In the genomic region with DNA sequence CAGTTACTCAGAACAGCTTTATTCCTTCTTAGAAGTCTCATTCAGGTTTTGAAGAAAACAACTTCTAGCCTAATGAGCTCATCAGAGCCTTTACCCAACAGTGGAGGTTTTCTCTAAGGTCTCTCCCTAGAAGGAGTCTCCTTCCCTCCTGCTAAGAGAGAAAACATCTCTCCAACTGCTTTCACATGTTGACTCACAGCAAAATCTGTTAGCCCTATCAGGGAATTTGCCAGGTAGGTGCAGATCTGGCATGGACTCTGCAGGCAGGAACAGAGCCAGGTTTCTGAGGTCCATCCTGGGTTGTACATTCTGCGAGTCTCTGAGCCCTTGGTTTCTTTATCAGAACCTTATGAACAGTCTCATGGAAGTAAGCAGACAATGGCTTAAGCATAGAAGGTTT, we compare ENCODE assay signal across 29 cellular contexts.
DNase-seq lines count a peak whose midpoint lies in the region; ATAC-seq, FAIRE-seq and TF ChIP-seq lines count a peak whose summit lies in the region.
"Had no signal": no experiment of that assay in that cellular context is flagged by ENCODE, and none has a peak within 500 bp of the region (broad histone marks: within the 10 kb centered on the region; RNA-seq: fewer than 3 reads in every experiment).

No MANE protein-coding gene starts in this region.

- H3K79me2 ChIP-seq in mammary epithelial cell (ENCODE audit: insufficient read depth, low read length) (no peaks in the 10 kb centered on the region), astrocyte (ENCODE audit: insufficient read depth, low read length) (peaks cover 82% of the 10 kb centered on the region)

- POLR2A ChIA-PET in MCF 10A (lab: Yijun Ruan, JAX) (no interaction called here), WTC11 (lab: Charles Lee) (no interaction called here)

- H3K4me2 ChIP-seq in mammary epithelial cell (ENCODE audit: insufficient read depth, low read depth, low read length) (no peak overlapping the region), astrocyte (ENCODE audit: low read length) (peak overlapping the region; percentile 10)

- CTCF ChIA-PET in mammary epithelial cell (lab: Charles Lee; ENCODE audit: low non-redundant PET) = no interaction called here
- CTCF ChIA-PET in MCF 10A (lab: Yijun Ruan, JAX) = no interaction called here
- CTCF ChIA-PET in WTC11 (lab: Charles Lee) = interaction anchor here (0.7 kb wide), 1 partner anchor 9 kb away, joined by 5 read pairs; no protein-coding TSS in a partner anchor

- DNase-seq in mammary epithelial cell (peak; percentile 26), MCF 10A (ENCODE audit: unreplicated experiment) (no peak), astrocyte (ENCODE audit: low read depth) (peak; percentile 17), choroid plexus epithelial cell (ENCODE audit: low read depth) (peak; percentile 56), Right ventricle myocardium superior (no peak), WTC11 (ENCODE audit: low spot score) (no peak), HCEC 1CT (no peak)
- DNase-seq in effector memory CD4-positive, alpha-beta T cell = no peak
- DNase-seq: 8988T; ACHN; BE2C; CD8-positive, alpha-beta memory T cell; DMS 273 treated with DMSO at 0.1 percent for 48 hours; DMS79; EL; GF-D8; GOT3; NCI-H1092; NCI-H1436; NCI-H187; NCI-H2081 treated with DMSO at 0.1 percent for 48 hours; NCI-H2171; NCI-H345; NCI-H774 had no signal

- H4K20me1 ChIP-seq in mammary epithelial cell (ENCODE audit: insufficient read depth, low read length) = no peaks in the 10 kb centered on the region
- H4K20me1 ChIP-seq in astrocyte (ENCODE audit: insufficient read depth, low read length) = peaks cover 61% of the 10 kb centered on the region

- WGBS in mammary epithelial cell (ENCODE audit: low coverage, missing lambda C conversion rate) = 6% methylated on average over 1 of the region's 1 CpG

- H3K4me3 ChIP-seq in mammary epithelial cell (replicated peaks in 1 of 3; ENCODE audit: insufficient read depth in 1 of 3, low read depth in 2 of 3, low read length in 3 of 3) (no peak overlapping the region), astrocyte (ENCODE audit: insufficient read depth, low read depth, low read length) (no peak overlapping the region), choroid plexus epithelial cell (ENCODE audit: low read depth, low read length) (no peak overlapping the region)
- H3K4me3 ChIP-seq in effector memory CD4-positive, alpha-beta T cell (ENCODE audit: insufficient read depth, low read depth, low read length, poor library complexity, severe bottlenecking) = no peak overlapping the region
- H3K4me3 ChIP-seq: HAP-1 had no signal

- dilution Hi-C loops in mammary epithelial cell (cut with HindIII; ENCODE audit: low sequenced_read_pairs) = no loop called here

- H3K27ac ChIP-seq in mammary epithelial cell (ENCODE audit: insufficient read depth, low read depth, low read length) (no peak overlapping the region), astrocyte (ENCODE audit: low read depth, low read length) (no peak overlapping the region)
- H3K27ac ChIP-seq in effector memory CD4-positive, alpha-beta T cell (ENCODE audit: insufficient read depth, low read length, poor library complexity, severe bottlenecking) = no peak overlapping the region

- no peaks in the 10 kb centered on the region for H3K9me3 Mint-ChIP-seq in MCF 10A (ENCODE audit: unreplicated experiment)
- H3K9me3 Mint-ChIP-seq in astrocyte (ENCODE audit: unreplicated experiment) = peaks cover 6% of the 10 kb centered on the region
- peaks cover 13% of the 10 kb centered on the region for H3K9me3 Mint-ChIP-seq in WTC11
- H3K9me3 Mint-ChIP-seq: IgD-negative memory B cell had no signal

- H3K27me3 ChIP-seq in mammary epithelial cell (ENCODE audit: insufficient read depth, low read length) = no peaks in the 10 kb centered on the region
- H3K27me3 ChIP-seq in astrocyte (ENCODE audit: insufficient read depth, low read length) = no peaks in the 10 kb centered on the region
- no peaks in the 10 kb centered on the region for H3K27me3 ChIP-seq in effector memory CD4-positive, alpha-beta T cell (replicated peaks; ENCODE audit: control insufficient read depth, insufficient read depth, low read length, poor library complexity, severe bottlenecking)
- H3K27me3 ChIP-seq: BE2C had no signal

- H2AFZ ChIP-seq in mammary epithelial cell (ENCODE audit: low read depth, low read length) (no peak overlapping the region), astrocyte (ENCODE audit: low read depth, low read length) (no peak overlapping the region)

- ATAC-seq in Right ventricle myocardium superior (ENCODE audit: poor library complexity) (no peak), WTC11 (no peak)
- ATAC-seq: Panc1 had no signal

- TF ChIP-seq CTCF in mammary epithelial cell (conservative IDR thresholded peaks at IDR 0.05 in 1 of 2, IDR thresholded peaks at IDR 0.05 in 1 of 2; ENCODE audit: extremely low read depth in 1 of 2, insufficient read depth in 1 of 2, low read depth in 1 of 2, low read length in 2 of 2) (no peak), MCF 10A (IDR thresholded peaks at IDR 0.05; ENCODE audit: unreplicated experiment) (no peak), astrocyte (IDR thresholded peaks at IDR 0.05; ENCODE audit: insufficient read depth, low read depth, low read length) (no peak), choroid plexus epithelial cell (conservative IDR thresholded peaks at IDR 0.05; ENCODE audit: low read depth, low read length) (no peak), WTC11 (IDR thresholded peaks at IDR 0.05) (no peak)

- H3K4me1 ChIP-seq in mammary epithelial cell (ENCODE audit: insufficient read depth, low read length) = no peaks in the 10 kb centered on the region
- peaks cover 19% of the 10 kb centered on the region for H3K4me1 ChIP-seq in astrocyte (ENCODE audit: insufficient read depth, low read length)
- H3K4me1 ChIP-seq in effector memory CD4-positive, alpha-beta T cell (ENCODE audit: control insufficient read depth, insufficient read depth, low read length, poor library complexity, severe bottlenecking) = no peaks in the 10 kb centered on the region
- H3K4me1 ChIP-seq: BE2C, HAP-1 had no signal

- no peaks in the 10 kb centered on the region for H3K36me3 Mint-ChIP-seq in MCF 10A (ENCODE audit: insufficient read depth, unreplicated experiment)
- peaks cover 1% of the 10 kb centered on the region for H3K36me3 Mint-ChIP-seq in astrocyte (ENCODE audit: low read depth, unreplicated experiment)
- H3K36me3 Mint-ChIP-seq in WTC11 = no peaks in the 10 kb centered on the region
- H3K36me3 Mint-ChIP-seq: CD14-positive monocyte; CD8-positive, alpha-beta memory T cell had no signal

- in situ Hi-C loops in mammary epithelial cell (cut with MboI; ENCODE audit: low sequenced_read_pairs in 2 of 2) = no loop called here

- BruUV-seq in mammary epithelial cell (replicated peaks; lab: Mats Ljungman, UMichigan) = no TSS peak
- BruUV-seq in MCF 10A (replicated peaks; lab: Mats Ljungman, UMichigan) = no TSS peak

- no peak overlapping the region for H3K9ac ChIP-seq in mammary epithelial cell (ENCODE audit: insufficient read depth, low read length)
- no peak overlapping the region for H3K9ac ChIP-seq in astrocyte (ENCODE audit: low read length)

- H3K9me3 ChIP-seq in mammary epithelial cell (replicated peaks; ENCODE audit: insufficient read depth, low read length) = no peaks in the 10 kb centered on the region
- H3K9me3 ChIP-seq in astrocyte (ENCODE audit: insufficient read depth, low read depth, low read length) = no peaks in the 10 kb centered on the region
- no peaks in the 10 kb centered on the region for H3K9me3 ChIP-seq in effector memory CD4-positive, alpha-beta T cell (ENCODE audit: control insufficient read depth, low read length)
- H3K9me3 ChIP-seq: BE2C, HAP-1 had no signal

- H3K36me3 ChIP-seq in mammary epithelial cell (ENCODE audit: insufficient read depth, low read length) (no peaks in the 10 kb centered on the region), astrocyte (ENCODE audit: insufficient read depth, low read length) (no peaks in the 10 kb centered on the region)
- no peaks in the 10 kb centered on the region for H3K36me3 ChIP-seq in effector memory CD4-positive, alpha-beta T cell (ENCODE audit: control insufficient read depth, insufficient read depth, low read length)
- H3K36me3 ChIP-seq: BE2C, HAP-1 had no signal

- peak; percentile 23 for FAIRE-seq in astrocyte (lab: Jason Lieb, UNC)
- FAIRE-seq: GM12891 had no signal

- H3K4me1 Mint-ChIP-seq in MCF 10A (ENCODE audit: insufficient read depth, unreplicated experiment) (no peaks in the 10 kb centered on the region), astrocyte (ENCODE audit: low read depth, unreplicated experiment) (peaks cover 10% of the 10 kb centered on the region), WTC11 (no peaks in the 10 kb centered on the region)
- H3K4me1 Mint-ChIP-seq: CD14-positive monocyte; CD8-positive, alpha-beta memory T cell had no signal

- H3K27me3 Mint-ChIP-seq in MCF 10A (ENCODE audit: insufficient read depth, unreplicated experiment) (peaks cover 75% of the 10 kb centered on the region), astrocyte (ENCODE audit: low read depth, unreplicated experiment) (peaks cover 6% of the 10 kb centered on the region), WTC11 (ENCODE audit: low read depth) (no peaks in the 10 kb centered on the region; the same call in 1 of the 2 replicates)
- H3K27me3 Mint-ChIP-seq: IgD-negative memory B cell had no signal

- intact Hi-C loops in mammary epithelial cell (cut with micrococcal nuclease) (no loop called here), MCF 10A (cut with micrococcal nuclease) (no loop called here), Right ventricle myocardium superior (cut with DNase I) (no loop called here)

- H3K4me3 Mint-ChIP-seq in MCF 10A (ENCODE audit: unreplicated experiment) (no peak overlapping the region), astrocyte (ENCODE audit: unreplicated experiment) (no peak overlapping the region), WTC11 (no peak overlapping the region)
- H3K4me3 Mint-ChIP-seq: CD14-positive monocyte; CD8-positive, alpha-beta memory T cell had no signal

- H3K27ac Mint-ChIP-seq in MCF 10A (ENCODE audit: low read depth, unreplicated experiment) (no peak overlapping the region), astrocyte (ENCODE audit: unreplicated experiment) (no peak overlapping the region), WTC11 (no peak overlapping the region)
- H3K27ac Mint-ChIP-seq: CD14-positive monocyte; CD8-positive, alpha-beta memory T cell; IgD-negative memory B cell had no signal

TF ChIP-seq in WTC11, 78 proteins besides CTCF, POLR2A, EP300 and RAD21 (continues in another document):
- no peak for TF ChIP-seq ZNF317 (CRISPR knock-in tag; IDR thresholded peaks at IDR 0.05; ENCODE audit: borderline replicate concordance, low read depth)
- TF ChIP-seq, protein P1, sequence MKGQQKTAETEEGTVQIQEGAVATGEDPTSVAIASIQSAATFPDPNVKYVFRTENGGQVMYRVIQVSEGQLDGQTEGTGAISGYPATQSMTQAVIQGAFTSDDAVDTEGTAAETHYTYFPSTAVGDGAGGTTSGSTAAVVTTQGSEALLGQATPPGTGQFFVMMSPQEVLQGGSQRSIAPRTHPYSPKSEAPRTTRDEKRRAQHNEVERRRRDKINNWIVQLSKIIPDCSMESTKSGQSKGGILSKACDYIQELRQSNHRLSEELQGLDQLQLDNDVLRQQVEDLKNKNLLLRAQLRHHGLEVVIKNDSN (CRISPR knock-in tag; IDR thresholded peaks at IDR 0.05) = no peak

Comparison
In these comparisons a context has a peak if more than half of its experiments do, and no peak if none do; other contexts are left out.
1. DNase-seq: peak in mammary epithelial cell (single experiment), astrocyte (single experiment) and choroid plexus epithelial cell (single experiment); none in MCF 10A (single experiment), Right ventricle myocardium superior (single experiment), WTC11 (single experiment), effector memory CD4-positive, alpha-beta T cell (0 of 3) and HCEC 1CT (single experiment).